In the genomic region with DNA sequence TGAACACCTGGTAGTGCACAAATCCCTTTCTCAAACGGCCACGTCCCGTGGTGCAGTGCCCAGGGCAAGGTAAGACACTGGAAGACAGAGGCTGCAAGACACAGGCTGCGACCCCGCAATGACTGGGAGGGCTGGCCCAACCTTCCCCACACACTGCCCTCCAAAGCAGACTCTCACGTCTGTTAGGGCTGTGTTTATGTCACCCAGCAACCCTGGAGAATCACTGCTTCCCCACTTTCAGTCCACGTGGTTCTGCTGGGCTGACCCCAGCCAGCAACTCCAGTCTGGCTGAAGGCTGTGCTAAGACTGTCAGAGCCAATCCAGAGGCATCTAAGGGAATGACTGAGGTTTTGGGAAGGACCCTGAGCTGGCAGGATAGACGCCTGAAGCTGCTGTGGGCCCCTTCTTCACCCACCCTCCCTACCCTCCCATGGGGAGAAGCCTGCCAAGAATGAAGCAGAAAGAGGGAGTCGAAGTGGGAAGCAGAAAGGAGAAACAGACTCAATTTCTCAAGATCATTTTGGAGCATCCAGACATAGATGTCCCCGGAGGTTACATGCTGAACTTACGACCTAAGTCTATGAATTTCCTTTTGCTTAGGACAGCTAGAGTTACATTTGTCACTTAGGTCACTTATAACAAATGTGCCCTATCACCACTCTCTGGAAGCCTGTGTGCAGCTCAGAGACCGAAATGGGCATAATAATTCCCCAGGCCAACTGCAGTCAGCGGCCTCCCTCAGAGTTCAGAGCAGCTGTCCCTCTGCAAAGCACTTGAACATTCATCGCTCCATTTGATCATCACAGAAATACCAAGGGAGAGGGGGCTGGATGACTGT, we compare ENCODE assay signal across 10 cellular contexts. TPM values are rescaled to one million over a fixed set of nuclear protein-coding genes. Genes with fewer than 3 reads are reported as not detected.
A peak's percentile ranks its signal among the peaks of the same experiment; 100 is the strongest.
DNase-seq lines count a peak whose midpoint lies in the region; ATAC-seq and TF ChIP-seq lines count a peak whose summit lies in the region.
"Had no signal": no experiment of that assay in that cellular context is flagged by ENCODE, and none has a peak within 500 bp of the region (broad histone marks: within the 10 kb centered on the region; RNA-seq: fewer than 3 reads in every experiment).

No MANE protein-coding gene starts in this region.

- POLR2A ChIA-PET in activated CD4-positive, alpha-beta T cell treated with anti-CD3 and anti-CD28 coated beads, Interleukin-2, amount 10 ng/mL, durations not matched to agents 7 days and 5 days (lab: Charles Lee) = no interaction called here

- no peaks in the 10 kb centered on the region for H3K27me3 Mint-ChIP-seq in activated CD4-positive, alpha-beta T cell treated with anti-CD3 and anti-CD28 coated beads, Interleukin-2, amount 10 ng/mL, durations not matched to agents 7 days and 5 days

- no peak overlapping the region for H3K4me3 Mint-ChIP-seq in activated CD4-positive, alpha-beta T cell treated with anti-CD3 and anti-CD28 coated beads, Interleukin-2, amount 10 ng/mL, durations not matched to agents 7 days and 5 days

- peak; percentile 62 for ATAC-seq in mucosa of descending colon

- peaks cover 35% of the 10 kb centered on the region for H3K36me3 Mint-ChIP-seq in activated CD4-positive, alpha-beta T cell treated with anti-CD3 and anti-CD28 coated beads, Interleukin-2, amount 10 ng/mL, durations not matched to agents 7 days and 5 days (ENCODE audit: low read depth)

- TF ChIP-seq CTCF in esophagus squamous epithelium (IDR thresholded peaks at IDR 0.05) (no peak), mucosa of descending colon (IDR thresholded peaks at IDR 0.05) (no peak), transverse colon (IDR thresholded peaks at IDR 0.05) (no peak)

- CTCF ChIA-PET in activated CD4-positive, alpha-beta T cell treated with anti-CD3 and anti-CD28 coated beads, Interleukin-2, amount 10 ng/mL, durations not matched to agents 7 days and 5 days (lab: Charles Lee) = interaction anchor here (0.6 to 0.7 kb wide), 2 partner anchors 58 to 226 kb away, joined by 3 to 4 read pairs; no protein-coding TSS in a partner anchor

- H3K27ac Mint-ChIP-seq in activated CD4-positive, alpha-beta T cell treated with anti-CD3 and anti-CD28 coated beads, Interleukin-2, amount 10 ng/mL, durations not matched to agents 7 days and 5 days = peak overlapping the region; percentile 19

- H3K9me3 Mint-ChIP-seq in activated CD4-positive, alpha-beta T cell treated with anti-CD3 and anti-CD28 coated beads, Interleukin-2, amount 10 ng/mL, durations not matched to agents 7 days and 5 days = no peaks in the 10 kb centered on the region

- in situ Hi-C loops in transverse colon (cut with MboI; ENCODE audit: low pct_ligation_motif_present in 1 of 4, low pct_unique_long_range_greater_than_20kb in 1 of 4, low sequenced_read_pairs in 3 of 4) = loop anchor here in 1 of 4 donors (10.0 kb wide), 1 partner anchor 46 kb away; no protein-coding TSS in a partner anchor

- H3K27ac ChIP-seq in esophagus squamous epithelium = peak overlapping the region in 3 of 4 donors; percentile 52 to 64 (median 62)
- peak overlapping the region; percentile 42 to 60 (median 51) for H3K27ac ChIP-seq in transverse colon
- H3K27ac ChIP-seq: colonic mucosa had no signal

- TF ChIP-seq POLR2A in esophagus squamous epithelium (IDR thresholded peaks at IDR 0.05) (no peak), transverse colon (IDR thresholded peaks at IDR 0.05) (no peak)

- peaks cover 0 to 17% (median 11%) of the 10 kb centered on the region in 3 donors for H3K4me1 ChIP-seq in esophagus squamous epithelium
- peaks cover 6% of the 10 kb centered on the region for H3K4me1 ChIP-seq in mucosa of descending colon (ENCODE audit: low read depth)
- peaks cover 0 to 17% (median 6%) of the 10 kb centered on the region in 4 donors for H3K4me1 ChIP-seq in transverse colon
- H3K4me1 ChIP-seq: colonic mucosa had no signal

- peak overlapping the region in 1 of 4 donors; percentile 8 for H3K4me3 ChIP-seq in esophagus squamous epithelium
- H3K4me3 ChIP-seq in mucosa of descending colon = no peak overlapping the region
- no peak overlapping the region for H3K4me3 ChIP-seq in transverse colon
- H3K4me3 ChIP-seq: colonic mucosa had no signal

- peaks cover 10% of the 10 kb centered on the region for H3K4me1 Mint-ChIP-seq in activated CD4-positive, alpha-beta T cell treated with anti-CD3 and anti-CD28 coated beads, Interleukin-2, amount 10 ng/mL, durations not matched to agents 7 days and 5 days

- DNase-seq in activated CD4-positive, alpha-beta T cell treated with anti-CD3 and anti-CD28 coated beads, Interleukin-2, amount 10 ng/mL, durations not matched to agents 7 days and 5 days = no peak
- no peak for DNase-seq in activated CD4-positive, alpha-beta T cell treated with anti-CD3 and anti-CD28 coated beads, Interleukin-2, amount 50 U/mL, for 4 hours
- DNase-seq in esophagus squamous epithelium (lab: John Stamatoyannopoulos, UW) = no peak
- DNase-seq in mucosa of descending colon = no peak
- DNase-seq in transverse colon = peak; percentile 21
- DNase-seq in SW480 (ENCODE audit: low spot score) = no peak
- no peak for DNase-seq in AML-193 (lab: John Stamatoyannopoulos, UW)
- DNase-seq in NCI-H82 (lab: John Stamatoyannopoulos, UW) = no peak
- DNase-seq: colonic mucosa, NCI-H524 treated with DMSO at 0.1 percent for 48 hours had no signal

- 61 to 63% methylated on average over 14 of the region's 14 CpGs for WGBS in esophagus squamous epithelium, 2 donors
- 66 to 69% methylated on average over 5 to 14 of the region's 14 CpGs for WGBS in transverse colon (ENCODE audit: low coverage in 1 of 2), 2 donors

- H3K9me3 ChIP-seq in esophagus squamous epithelium (no peaks in the 10 kb centered on the region), mucosa of descending colon (no peaks in the 10 kb centered on the region), transverse colon (no peaks in the 10 kb centered on the region)
- H3K9me3 ChIP-seq: colonic mucosa had no signal

- H3K27me3 ChIP-seq in esophagus squamous epithelium = no peaks in the 10 kb centered on the region
- H3K27me3 ChIP-seq in transverse colon = no peaks in the 10 kb centered on the region
- H3K27me3 ChIP-seq: colonic mucosa had no signal

- intact Hi-C loops in esophagus squamous epithelium (cut with DNase I) = no loop called here
- intact Hi-C loops in mucosa of descending colon (cut with DNase I, micrococcal nuclease) = no loop called here
- intact Hi-C loops in transverse colon (cut with DNase I; ENCODE audit: low total_unique reads) = no loop called here

- TF ChIP-seq EP300 in transverse colon (IDR thresholded peaks at IDR 0.05; ENCODE audit: low read depth) = no peak

- H3K36me3 ChIP-seq in esophagus squamous epithelium (peaks cover 0 to 48% (median 0%) of the 10 kb centered on the region in 3 donors), mucosa of descending colon (ENCODE audit: low read depth) (no peaks in the 10 kb centered on the region), transverse colon (peaks cover 0 to 4% (median 0%) of the 10 kb centered on the region in 4 donors)
- H3K36me3 ChIP-seq: colonic mucosa had no signal

RNA-seq across cellular contexts. Expression of a gene that starts 11.6 kb away (rescaled TPM):
- total RNA-seq in activated CD4-positive, alpha-beta T cell treated with anti-CD3 and anti-CD28 coated beads, Interleukin-2, amount 10 ng/mL, durations not matched to agents 7 days and 5 days = 10 to 100 TPM; 66.2 to 72.7 TPM
- 10 to 100 TPM; 20.7 to 26.3 (median 23.9) TPM for total RNA-seq in esophagus squamous epithelium
- total RNA-seq in mucosa of descending colon = 10 to 100 TPM; 17.9 to 24.5 (median 18.3) TPM
- 10 to 100 TPM in 3 of 4 donors, 1 to 10 TPM in 1; 7.2 to 39.3 (median 15.2) TPM for total RNA-seq in transverse colon

RNA-seq across cellular contexts. Expression of a gene that starts 57.1 kb away (rescaled TPM):
- 10 to 100 TPM; 66.4 to 70.8 TPM for total RNA-seq in activated CD4-positive, alpha-beta T cell treated with anti-CD3 and anti-CD28 coated beads, Interleukin-2, amount 10 ng/mL, durations not matched to agents 7 days and 5 days
- total RNA-seq in esophagus squamous epithelium (1 to 10 TPM; 4.4 to 7.9 (median 7.0) TPM), mucosa of descending colon (10 to 100 TPM in 2 of 3 donors, 1 to 10 TPM in 1; 8.2 to 17.6 (median 13.6) TPM), transverse colon (1 to 10 TPM; 7.5 to 9.1 (median 8.2) TPM)
